ENCODE assay signal across 25 cellular contexts in the genomic region with DNA sequence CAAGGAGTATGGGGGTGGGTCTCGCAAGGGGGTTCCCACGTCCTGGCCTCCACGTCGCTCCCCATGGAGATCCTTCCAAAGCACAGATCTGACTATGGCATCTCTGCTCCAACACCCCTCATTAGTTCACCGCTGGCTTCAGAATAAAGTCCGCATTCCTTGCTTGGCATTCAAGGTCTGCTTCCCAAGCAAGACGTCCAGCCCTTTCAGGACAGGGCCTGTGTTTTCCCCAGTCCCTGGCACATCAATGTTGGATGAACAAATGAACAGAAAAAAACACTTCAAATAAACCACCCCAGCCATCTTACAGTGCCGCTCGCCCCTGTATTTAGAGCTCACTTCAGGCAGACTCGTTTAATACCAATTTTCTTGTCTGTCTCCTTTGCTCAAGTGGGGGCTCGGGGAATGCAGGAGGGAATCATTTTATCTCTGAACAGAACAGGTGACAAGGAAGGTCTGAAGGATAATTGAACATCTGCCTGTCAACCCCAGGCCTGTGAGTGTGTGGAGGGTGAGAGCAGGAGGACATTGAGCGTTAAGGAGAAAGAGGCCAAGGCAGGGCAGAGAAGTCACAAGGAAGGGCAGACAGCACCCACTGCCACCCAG. TPM values are rescaled to one million over a fixed set of nuclear protein-coding genes. Genes with fewer than 3 reads are reported as not detected.
"Had no signal": no experiment of that assay in that cellular context is flagged by ENCODE, and none has a peak within 500 bp of the region (broad histone marks: within the 10 kb centered on the region; RNA-seq: fewer than 3 reads in every experiment).

No MANE protein-coding gene starts in this region.

- ATAC-seq: activated CD8-positive, alpha-beta T cell treated with anti-CD3 and anti-CD28 coated beads, Interleukin-2, amount 10 ng/mL, durations not matched to agents 7 days and 5 days; body of pancreas; PC-3; T-helper 17 cell; WTC11 had no signal

- H3K4me1 ChIP-seq: body of pancreas had no signal

- H3K9me3 ChIP-seq: ascending aorta, body of pancreas had no signal

- H3K4me3 ChIP-seq: ascending aorta, body of pancreas, cardiac muscle cell had no signal

- DNase-seq: activated CD4-positive, alpha-beta T cell treated with anti-CD3 and anti-CD28 coated beads for 48 hours; activated CD4-positive, alpha-beta T cell treated with anti-CD3 and anti-CD28 coated beads, Interleukin-2, amount 50 U/mL, for 4 hours; activated CD4-positive, CD25-positive, alpha-beta regulatory T cell treated with anti-CD3 and anti-CD28 coated beads, Interleukin-2, amount 50 U/mL, for 72 hours; activated CD8-positive, alpha-beta T cell treated with anti-CD3 and anti-CD28 coated beads, Interleukin-2, amount 10 ng/mL, durations not matched to agents 7 days and 5 days; activated effector memory CD4-positive, alpha-beta T cell treated with Interleukin-2 at 50 U/mL for 16 hours; activated naive CD4-positive, alpha-beta T cell; activated T-cell treated with anti-CD3 and anti-CD28 coated beads, Interleukin-2, amount 50 U/mL, for 24 hours; body of pancreas; cerebellar nuclear complex; MM.1S; NCI-H1105 treated with DMSO at 0.1 percent for 48 hours; NCI-H1436 treated with DMSO at 0.1 percent for 48 hours; NCI-H187; NCI-H2081; NCI-H2171 treated with DMSO at 0.1 percent for 48 hours; NCI-H510A treated with DMSO at 0.1 percent for 48 hours; NCI-H69; PC-3; SIG-M5; T-helper 17 cell; T-helper 9 cell had no signal

- H3K27me3 ChIP-seq: ascending aorta, body of pancreas, cardiac muscle cell had no signal

- H3K27ac ChIP-seq: ascending aorta, body of pancreas, cardiac muscle cell had no signal

- H3K36me3 ChIP-seq: cardiac muscle cell had no signal

RNA-seq across cellular contexts. Expression of a gene that starts 36.8 kb away (rescaled TPM):
- total RNA-seq: activated CD8-positive, alpha-beta T cell treated with anti-CD3 and anti-CD28 coated beads, Interleukin-2, amount 10 ng/mL, durations not matched to agents 7 days and 5 days; activated T-helper 1 cell treated with anti-CD3 and anti-CD28 coated beads, Interleukin-12 subunit alpha, Interleukin-12 subunit beta, Interleukin-2, Interleukin-4 antibody, amounts not matched to agents 30 ng/mL and 10 ng/mL and 1 ng/mL, durations not matched to agents 14 hours and 24 hours and 36 hours; ascending aorta; body of pancreas; cardiac muscle cell; PC-3; T-helper 17 cell had no signal
- polyA plus RNA-seq: cardiac muscle cell had no signal

RNA-seq across cellular contexts. Expression of a gene that starts 49.5 kb away (rescaled TPM):
- total RNA-seq: activated CD8-positive, alpha-beta T cell treated with anti-CD3 and anti-CD28 coated beads, Interleukin-2, amount 10 ng/mL, durations not matched to agents 7 days and 5 days; activated T-helper 1 cell treated with anti-CD3 and anti-CD28 coated beads, Interleukin-12 subunit alpha, Interleukin-12 subunit beta, Interleukin-2, Interleukin-4 antibody, amounts not matched to agents 30 ng/mL and 10 ng/mL and 1 ng/mL, durations not matched to agents 14 hours and 24 hours and 36 hours; T-helper 17 cell had no signal
